8 cellular contexts compared by ENCODE assay signal in the genomic region with DNA sequence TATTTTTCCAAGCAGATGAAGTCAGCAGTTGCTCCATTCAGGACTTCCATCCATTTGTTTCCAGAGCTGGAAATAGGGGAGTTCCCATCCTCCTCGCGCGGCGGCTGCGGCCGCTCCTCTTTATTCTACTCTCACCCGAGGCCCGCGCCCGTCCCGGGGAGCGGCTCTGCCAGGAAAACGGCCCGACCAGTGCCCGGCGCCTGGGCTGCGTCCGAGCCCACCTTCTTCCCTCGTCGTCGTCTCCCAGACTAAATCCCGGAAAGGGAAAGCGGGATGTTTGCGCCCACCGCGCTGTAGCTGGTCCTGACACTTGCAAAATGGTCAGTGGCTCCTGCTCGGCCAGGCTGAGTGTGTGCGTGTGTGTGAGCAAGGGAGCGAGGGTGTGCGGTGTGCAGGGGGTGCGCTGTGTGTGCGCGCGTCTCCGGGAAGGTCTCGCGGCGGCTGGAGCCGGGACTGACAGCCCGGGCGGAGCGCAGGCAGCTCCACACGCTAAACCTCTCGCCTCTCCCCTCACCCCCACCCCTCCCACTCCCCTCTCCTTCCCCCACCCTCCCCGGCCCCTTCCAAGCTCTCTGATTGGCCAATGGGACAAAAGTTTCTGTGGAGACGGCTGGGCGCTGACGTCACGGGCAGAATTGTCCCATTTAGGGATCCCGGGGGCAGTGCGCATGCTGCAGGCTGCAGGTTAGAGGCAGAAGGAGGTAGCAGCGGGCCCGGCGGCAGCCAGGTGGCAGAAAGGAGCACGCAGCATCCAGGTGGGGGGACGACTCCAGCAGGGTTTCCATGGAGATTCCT. TPM values are rescaled to one million over a fixed set of nuclear protein-coding genes. Genes with fewer than 3 reads are reported as not detected.
DNase-seq lines count a peak whose midpoint lies in the region; ATAC-seq and TF ChIP-seq lines count a peak whose summit lies in the region.

A gene with protein sequence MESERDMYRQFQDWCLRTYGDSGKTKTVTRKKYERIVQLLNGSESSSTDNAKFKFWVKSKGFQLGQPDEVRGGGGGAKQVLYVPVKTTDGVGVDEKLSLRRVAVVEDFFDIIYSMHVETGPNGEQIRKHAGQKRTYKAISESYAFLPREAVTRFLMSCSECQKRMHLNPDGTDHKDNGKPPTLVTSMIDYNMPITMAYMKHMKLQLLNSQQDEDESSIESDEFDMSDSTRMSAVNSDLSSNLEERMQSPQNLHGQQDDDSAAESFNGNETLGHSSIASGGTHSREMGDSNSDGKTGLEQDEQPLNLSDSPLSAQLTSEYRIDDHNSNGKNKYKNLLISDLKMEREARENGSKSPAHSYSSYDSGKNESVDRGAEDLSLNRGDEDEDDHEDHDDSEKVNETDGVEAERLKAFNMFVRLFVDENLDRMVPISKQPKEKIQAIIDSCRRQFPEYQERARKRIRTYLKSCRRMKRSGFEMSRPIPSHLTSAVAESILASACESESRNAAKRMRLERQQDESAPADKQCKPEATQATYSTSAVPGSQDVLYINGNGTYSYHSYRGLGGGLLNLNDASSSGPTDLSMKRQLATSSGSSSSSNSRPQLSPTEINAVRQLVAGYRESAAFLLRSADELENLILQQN (minus strand): TSS at position 491 of the 795 bp plus-strand sequence. CDS start 1,660 bp downstream, outside the sequence.

- intact Hi-C loops in right lobe of liver (cut with DNase I), result no loop called here
- intact Hi-C loops in activated naive CD4-positive, alpha-beta T cell treated with anti-CD3 and anti-CD28 coated beads for 36 hours (cut with micrococcal nuclease), result no loop called here

- TF ChIP-seq CTCF in GM13976 (IDR thresholded peaks at IDR 0.05; ENCODE audit: borderline replicate concordance, control extremely low read depth, extremely low read depth, insufficient read depth, missing control alignments) (peak; percentile 23), coronary artery (IDR thresholded peaks at IDR 0.05) (no peak), right lobe of liver (IDR thresholded peaks at IDR 0.05) (peak in 3 of 4 donors; percentile 14 to 36 (median 30)), type B pancreatic cell (conservative IDR thresholded peaks at IDR 0.05) (peak; percentile 61)

- H3K9me3 Mint-ChIP-seq in type B pancreatic cell, result no peaks in the 10 kb centered on the region
- H3K9me3 Mint-ChIP-seq in activated naive CD4-positive, alpha-beta T cell treated with anti-CD3 and anti-CD28 coated beads for 36 hours, result peaks cover 5% of the 10 kb centered on the region

- CTCF ChIA-PET in activated naive CD4-positive, alpha-beta T cell treated with anti-CD3 and anti-CD28 coated beads for 36 hours (lab: Charles Lee), result no interaction called here

- H3K4me3 ChIP-seq in coronary artery (peak within 1 kb of the TSS; percentile 72), right lobe of liver (peak within 1 kb of the TSS; percentile 7 to 24 (median 9))

- no peak for TF ChIP-seq POLR2A in right lobe of liver (IDR thresholded peaks at IDR 0.05)

- peaks cover 0 to 25% (median 6%) of the 10 kb centered on the region in 4 donors for H3K4me1 ChIP-seq in right lobe of liver

- H3K27ac Mint-ChIP-seq in type B pancreatic cell, result peak within 1 kb of the TSS; percentile 63
- H3K27ac Mint-ChIP-seq in activated naive CD4-positive, alpha-beta T cell treated with anti-CD3 and anti-CD28 coated beads for 36 hours, result no peak within 1 kb of the TSS

- no peak within 1 kb of the TSS for H3K27ac ChIP-seq in coronary artery
- H3K27ac ChIP-seq in right lobe of liver, result no peak within 1 kb of the TSS

- in situ Hi-C loops in GM13976 (cut with MboI; ENCODE audit: low sequenced_read_pairs, unreplicated experiment), result no loop called here

- DNase-seq in GM13976 (ENCODE audit: low spot score), result peak; percentile 41
- peak; percentile 4 for DNase-seq in NCI-H226
- DNase-seq in coronary artery (ENCODE audit: low spot score), result no peak
- DNase-seq in right lobe of liver, result peak; percentile 40 to 57 (median 48)
- DNase-seq in type B pancreatic cell (ENCODE audit: extremely low spot score, unreplicated experiment), result peak; percentile 82
- DNase-seq in LoVo (ENCODE audit: low spot score), result no peak
- DNase-seq in T-helper 2 cell, result no peak
- DNase-seq in activated naive CD4-positive, alpha-beta T cell treated with anti-CD3 and anti-CD28 coated beads for 36 hours, result no peak

- no peaks in the 10 kb centered on the region for H3K36me3 ChIP-seq in right lobe of liver

- no peaks in the 10 kb centered on the region for H3K36me3 Mint-ChIP-seq in type B pancreatic cell
- H3K36me3 Mint-ChIP-seq in activated naive CD4-positive, alpha-beta T cell treated with anti-CD3 and anti-CD28 coated beads for 36 hours (ENCODE audit: low read depth), result peaks cover 1% of the 10 kb centered on the region

- H3K4me3 Mint-ChIP-seq in type B pancreatic cell, result peak within 1 kb of the TSS; percentile 91
- no peak within 1 kb of the TSS for H3K4me3 Mint-ChIP-seq in activated naive CD4-positive, alpha-beta T cell treated with anti-CD3 and anti-CD28 coated beads for 36 hours

- H3K27me3 ChIP-seq in right lobe of liver, result peaks cover 0 to 27% of the 10 kb centered on the region in 2 donors

- H3K27me3 Mint-ChIP-seq in type B pancreatic cell, result peaks cover 87% of the 10 kb centered on the region
- H3K27me3 Mint-ChIP-seq in activated naive CD4-positive, alpha-beta T cell treated with anti-CD3 and anti-CD28 coated beads for 36 hours (ENCODE audit: low read depth), result peaks cover 49% of the 10 kb centered on the region

- ATAC-seq in right lobe of liver, result peak; percentile 53 to 77 (median 60)

- H3K9me3 ChIP-seq in right lobe of liver, result no peaks in the 10 kb centered on the region

- peaks cover 17% of the 10 kb centered on the region for H3K4me1 Mint-ChIP-seq in type B pancreatic cell (ENCODE audit: unreplicated experiment)
- H3K4me1 Mint-ChIP-seq in activated naive CD4-positive, alpha-beta T cell treated with anti-CD3 and anti-CD28 coated beads for 36 hours (ENCODE audit: low read depth), result peaks cover 8% of the 10 kb centered on the region

- WGBS in right lobe of liver (ENCODE audit: insufficient coverage, low coverage, low lambda C conversion rate, missing lambda C conversion rate), result 2% methylated on average over 48 of the region's 56 CpGs

RNA-seq across cellular contexts. Expression of the gene that starts here (rescaled TPM):
- total RNA-seq in right lobe of liver (1 to 10 TPM in 2 of 6 experiments, under 1 TPM in 4; 0.27 to 2.8 (median 0.74) TPM), type B pancreatic cell (ENCODE audit: low replicate concordance) (3.6 and 8.9 TPM in 2 replicates)
- not detected for total RNA-seq in activated naive CD4-positive, alpha-beta T cell treated with anti-CD3 and anti-CD28 coated beads for 36 hours

Comparison
In these comparisons a context has a peak if more than half of its experiments do, and no peak if none do; other contexts are left out.
1. DNase-seq: peak in GM13976 (single experiment), NCI-H226 (single experiment), right lobe of liver (3 of 3) and type B pancreatic cell (single experiment); none in coronary artery (single experiment), LoVo (single experiment), T-helper 2 cell (0 of 5) and activated naive CD4-positive, alpha-beta T cell treated with anti-CD3 and anti-CD28 coated beads for 36 hours (single experiment).